In the genomic region with DNA sequence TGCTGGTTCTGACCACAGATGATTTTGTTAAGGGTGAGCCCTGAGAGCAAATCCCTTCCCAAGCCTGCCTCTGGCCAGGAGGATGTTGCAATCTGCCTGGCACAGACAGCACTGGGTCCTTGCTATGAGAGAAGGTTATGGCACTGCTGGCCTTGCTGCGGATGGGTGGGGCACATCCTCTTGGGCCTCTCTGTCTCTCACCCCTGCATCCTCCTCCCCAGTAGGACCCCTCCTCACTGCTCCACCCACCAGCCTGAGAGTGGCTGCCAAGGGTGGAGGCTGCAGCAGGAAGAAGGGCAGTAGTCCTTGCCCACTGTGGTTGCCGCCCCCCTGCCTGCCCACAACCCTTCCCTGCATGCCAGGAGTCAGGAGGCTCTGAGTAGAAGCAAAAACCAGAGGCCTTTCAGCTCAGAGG, we compare ENCODE assay signal across 14 cellular contexts.
DNase-seq lines count a peak whose midpoint lies in the region; ATAC-seq and TF ChIP-seq lines count a peak whose summit lies in the region.
"Had no signal": no experiment of that assay in that cellular context is flagged by ENCODE, and none has a peak within 500 bp of the region (broad histone marks: within the 10 kb centered on the region; RNA-seq: fewer than 3 reads in every experiment).

No MANE protein-coding gene starts in this region.

- WGBS in ovary, 3 donors = 57 to 59% (median 58%) methylated on average over 2 of the region's 2 CpGs

- H3K27me3 ChIP-seq in PC-9 (ENCODE audit: insufficient read depth, low read depth) (no peaks in the 10 kb centered on the region; the same call in 1 of the 2 replicates), ovary (no peaks in the 10 kb centered on the region)
- H3K27me3 ChIP-seq: SJCRH30 had no signal

- intact Hi-C loops in PC-9 (cut with micrococcal nuclease; ENCODE audit: unreplicated experiment) (loop anchor here (5.0 kb wide), 2 partner anchors 196 to 434 kb away; no protein-coding TSS in a partner anchor), ovary (cut with DNase I) (no loop called here)

- H3K36me3 ChIP-seq in PC-9 (ENCODE audit: low read depth) (no peaks in the 10 kb centered on the region), ovary (no peaks in the 10 kb centered on the region)
- H3K36me3 ChIP-seq: neutrophil, SJCRH30, stomach had no signal

- peak overlapping the region; percentile 56 for H3K27ac ChIP-seq in PC-9
- H3K27ac ChIP-seq in ovary = peak overlapping the region in 1 of 2 donors; percentile 46
- H3K27ac ChIP-seq in substantia nigra (ENCODE audit: low read depth, low read length, poor library complexity, severe bottlenecking) = no peak overlapping the region
- H3K27ac ChIP-seq: neutrophil, SJCRH30 had no signal

- POLR2A ChIA-PET in PC-9 (lab: Charles Lee; ENCODE audit: unreplicated experiment) = no interaction called here

- H2AFZ ChIP-seq in PC-9 = no peak overlapping the region

- no peaks in the 10 kb centered on the region for H3K9me2 ChIP-seq in PC-9 (ENCODE audit: insufficient read depth)

- 0 out of 2 replicates have a peak, but pooled peaks cover 3% of the 10 kb centered on the region for H4K20me1 ChIP-seq in PC-9 (ENCODE audit: insufficient read depth)

- CTCF ChIA-PET in PC-9 (lab: Charles Lee) = no interaction called here

- peaks cover 50% of the 10 kb centered on the region for H3K4me1 ChIP-seq in PC-9 (replicated peaks; ENCODE audit: insufficient read depth)
- H3K4me1 ChIP-seq in ovary (ENCODE audit: insufficient read depth) = peaks cover 21% of the 10 kb centered on the region
- H3K4me1 ChIP-seq: SJCRH30 had no signal

- peak overlapping the region; percentile 60 for H3K4me2 ChIP-seq in PC-9

- no peak for TF ChIP-seq CTCF in PC-9 (conservative IDR thresholded peaks at IDR 0.05)
- TF ChIP-seq CTCF in fibroblast of pulmonary artery (IDR thresholded peaks at IDR 0.05; ENCODE audit: low read length, missing control alignments) = no peak
- TF ChIP-seq CTCF in ovary (IDR thresholded peaks at IDR 0.05) = no peak

- DNase-seq in DMS79 (lab: John Stamatoyannopoulos, UW) = peak; percentile 9
- peak; percentile 44 to 78 for DNase-seq in PC-9
- DNase-seq in fibroblast of pulmonary artery (ENCODE audit: low read depth) = peak; percentile 27
- DNase-seq in ovary = peak; percentile 49 to 70 (median 64)
- DNase-seq in substantia nigra (lab: John Stamatoyannopoulos, UW) = no peak
- DNase-seq in activated naive CD4-positive, alpha-beta T cell (lab: John Stamatoyannopoulos, UW) = no peak
- DNase-seq in NCI-H510A treated with DMSO at 0.1 percent for 48 hours (lab: John Stamatoyannopoulos, UW) = no peak
- DNase-seq: CD4-positive, alpha-beta T cell; Karpas-422; SJCRH30; stomach had no signal

- no peak for TF ChIP-seq EP300 in ovary (IDR thresholded peaks at IDR 0.05)

- H3F3A ChIP-seq in PC-9 (ENCODE audit: insufficient read depth, low read depth) = peaks cover 29% of the 10 kb centered on the region

- H3K4me3 ChIP-seq in PC-9 = no peak overlapping the region
- no peak overlapping the region for H3K4me3 ChIP-seq in fibroblast of pulmonary artery (replicated peaks; ENCODE audit: low read depth, low read length)
- H3K4me3 ChIP-seq in ovary = no peak overlapping the region
- H3K4me3 ChIP-seq: SJCRH30, stomach had no signal

- TF ChIP-seq POLR2A in ovary (IDR thresholded peaks at IDR 0.05) = no peak

- BruUV-seq in PC-9 (replicated peaks; lab: Mats Ljungman, UMichigan) = no TSS peak

- no peaks in the 10 kb centered on the region for H3K9me3 ChIP-seq in PC-9 (ENCODE audit: insufficient read depth, low read depth)
- no peaks in the 10 kb centered on the region for H3K9me3 ChIP-seq in ovary
- H3K9me3 ChIP-seq: neutrophil, SJCRH30, stomach had no signal

- no peak for ATAC-seq in HG03432 (IDR thresholded peaks at IDR 0.05; ENCODE audit: unreplicated experiment)
- ATAC-seq: HCT116 had no signal

- H3K79me2 ChIP-seq in PC-9 (ENCODE audit: low read depth) = no peaks in the 10 kb centered on the region

Comparison
In these comparisons a context has a peak if more than half of its experiments do, and no peak if none do; other contexts are left out.
1. DNase-seq: peak in DMS79 (single experiment), PC-9 (2 of 2), fibroblast of pulmonary artery (single experiment) and ovary (5 of 5); none in substantia nigra (0 of 49), activated naive CD4-positive, alpha-beta T cell (0 of 4) and NCI-H510A treated with DMSO at 0.1 percent for 48 hours (single experiment).